In the genomic region with DNA sequence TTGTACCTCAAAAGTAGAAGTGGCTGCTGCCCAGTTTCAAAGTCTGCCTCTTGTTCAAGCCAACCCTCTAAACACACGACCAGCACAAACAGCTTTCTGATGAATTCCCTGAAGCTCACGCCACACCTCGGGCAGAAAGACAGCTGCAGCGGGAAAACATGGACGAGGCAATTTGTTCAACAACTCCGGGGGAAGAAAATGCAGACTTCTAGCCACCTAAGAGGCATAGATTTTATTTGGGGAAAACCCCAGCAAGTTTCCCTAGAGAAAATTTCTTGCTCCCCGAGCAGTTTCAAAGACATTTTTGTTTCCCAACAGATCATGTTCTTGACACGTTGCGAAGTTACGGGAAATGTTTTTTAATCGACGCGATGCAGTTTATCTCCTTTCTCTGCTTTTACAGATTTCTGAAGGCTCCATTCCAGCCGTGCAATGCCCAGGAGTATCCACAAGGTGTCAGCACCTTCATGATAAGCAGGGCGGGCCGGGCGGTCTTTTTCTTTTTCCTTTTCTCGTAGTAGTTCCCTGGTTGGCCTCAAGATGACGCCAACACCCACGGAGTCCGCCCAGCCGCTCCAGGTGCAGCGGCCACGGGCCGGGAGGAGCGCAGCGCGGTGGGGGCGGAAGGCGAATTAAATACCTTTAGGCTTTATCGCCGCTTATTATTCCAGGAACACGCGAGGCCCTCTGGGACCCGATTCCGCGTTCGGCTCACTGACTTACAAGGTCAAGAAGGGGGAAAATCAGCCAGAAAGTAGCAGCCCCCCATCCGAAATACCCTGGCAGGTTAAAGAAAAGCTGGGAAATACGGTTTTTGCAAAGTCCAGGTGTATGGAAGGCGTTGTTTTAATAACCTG, we compare ENCODE assay signal across 8 cellular contexts. TPM values are rescaled to one million over a fixed set of nuclear protein-coding genes. Genes with fewer than 3 reads are reported as not detected.
DNase-seq lines count a peak whose midpoint lies in the region; ATAC-seq and TF ChIP-seq lines count a peak whose summit lies in the region.

No MANE protein-coding gene starts in this region.

- no peak for TF ChIP-seq POLR2A in esophagus muscularis mucosa (IDR thresholded peaks at IDR 0.05; ENCODE audit: low read depth)

- peak overlapping the region; percentile 49 to 92 (median 87) for H3K27ac Mint-ChIP-seq in IgD-negative memory B cell
- H3K27ac Mint-ChIP-seq in naive thymus-derived CD4-positive, alpha-beta T cell, result peak overlapping the region in 2 of 9 donors; percentile 18 to 45
- H3K27ac Mint-ChIP-seq in stimulated activated effector memory CD8-positive, alpha-beta T cell treated with anti-CD3 and anti-CD28 coated beads, Interleukin-12 subunit alpha, Interleukin-12 subunit beta, amount 100 ng/mL, for 72 hours, result no peak overlapping the region

- POLR2A ChIA-PET in naive thymus-derived CD4-positive, alpha-beta T cell (lab: Charles Lee), result interaction anchor here (0.7 to 0.8 kb wide), 2 partner anchors 9 to 1202 kb away, joined by 3 to 4 read pairs; a partner anchor contains a TSS

- TF ChIP-seq EP300 in esophagus muscularis mucosa (IDR thresholded peaks at IDR 0.05), result no peak

- peak; percentile 100 for ATAC-seq in naive thymus-derived CD4-positive, alpha-beta T cell
- ATAC-seq in stimulated activated effector memory CD8-positive, alpha-beta T cell treated with anti-CD3 and anti-CD28 coated beads, Interleukin-12 subunit alpha, Interleukin-12 subunit beta, amount 100 ng/mL, for 72 hours, result peak; percentile 79

- no peaks in the 10 kb centered on the region for H3K36me3 Mint-ChIP-seq in IgD-negative memory B cell
- H3K36me3 Mint-ChIP-seq in naive thymus-derived CD4-positive, alpha-beta T cell, result no peaks in the 10 kb centered on the region
- peaks cover 2% of the 10 kb centered on the region for H3K36me3 Mint-ChIP-seq in stimulated activated effector memory CD8-positive, alpha-beta T cell treated with anti-CD3 and anti-CD28 coated beads, Interleukin-12 subunit alpha, Interleukin-12 subunit beta, amount 100 ng/mL, for 72 hours

- no peaks in the 10 kb centered on the region for H3K9me3 Mint-ChIP-seq in IgD-negative memory B cell
- no peaks in the 10 kb centered on the region for H3K9me3 Mint-ChIP-seq in naive thymus-derived CD4-positive, alpha-beta T cell
- no peaks in the 10 kb centered on the region for H3K9me3 Mint-ChIP-seq in stimulated activated effector memory CD8-positive, alpha-beta T cell treated with anti-CD3 and anti-CD28 coated beads, Interleukin-12 subunit alpha, Interleukin-12 subunit beta, amount 100 ng/mL, for 72 hours

- DNase-seq in AG09309 (ENCODE audit: low read depth) (no peak), GM19238 (ENCODE audit: insufficient read length, low spot score) (peak; percentile 84), OCI-M1 (lab: John Stamatoyannopoulos, UW) (peak; percentile 93), activated T-cell treated with anti-CD3 and anti-CD28 coated beads for 24 hours (ENCODE audit: low read depth) (peak; percentile 84), esophagus muscularis mucosa (ENCODE audit: extremely low spot score) (peak; percentile 97)
- DNase-seq in naive thymus-derived CD4-positive, alpha-beta T cell, result peak; percentile 57 to 85 (median 81)
- DNase-seq in stimulated activated effector memory CD8-positive, alpha-beta T cell treated with anti-CD3 and anti-CD28 coated beads, Interleukin-12 subunit alpha, Interleukin-12 subunit beta, amount 100 ng/mL, for 72 hours (ENCODE audit: low spot score in 2 of 2), result peak; percentile 81 to 92

- intact Hi-C loops in esophagus muscularis mucosa (cut with DNase I), result loop anchor here (2.0 kb wide), 2 partner anchors 499 to 715 kb away; no protein-coding TSS in a partner anchor
- intact Hi-C loops in naive thymus-derived CD4-positive, alpha-beta T cell (cut with micrococcal nuclease), result loop anchor here (1.0 to 10.0 kb wide), 14 partner anchors 8 to 1206 kb away; a partner anchor contains a TSS

- peak overlapping the region; percentile 27 to 93 (median 66) for H3K4me3 Mint-ChIP-seq in IgD-negative memory B cell
- peak overlapping the region; percentile 45 to 86 (median 72) for H3K4me3 Mint-ChIP-seq in naive thymus-derived CD4-positive, alpha-beta T cell
- H3K4me3 Mint-ChIP-seq in stimulated activated effector memory CD8-positive, alpha-beta T cell treated with anti-CD3 and anti-CD28 coated beads, Interleukin-12 subunit alpha, Interleukin-12 subunit beta, amount 100 ng/mL, for 72 hours, result peak overlapping the region; percentile 44

- H3K27ac ChIP-seq in esophagus muscularis mucosa (replicated peaks in 1 of 4), result no peak overlapping the region
- H3K27ac ChIP-seq in naive thymus-derived CD4-positive, alpha-beta T cell (ENCODE audit: low read depth, low read length), result no peak overlapping the region

- no peaks in the 10 kb centered on the region for H3K36me3 ChIP-seq in esophagus muscularis mucosa
- no peaks in the 10 kb centered on the region for H3K36me3 ChIP-seq in naive thymus-derived CD4-positive, alpha-beta T cell (ENCODE audit: control insufficient read depth in 2 of 3, insufficient read depth in 3 of 3, low read length in 3 of 3)

- H3K27me3 Mint-ChIP-seq in IgD-negative memory B cell, result peaks cover 52% of the 10 kb centered on the region
- peaks cover 40 to 48% (median 46%) of the 10 kb centered on the region in 5 donors for H3K27me3 Mint-ChIP-seq in naive thymus-derived CD4-positive, alpha-beta T cell

- H3K4me1 ChIP-seq in esophagus muscularis mucosa, result peaks cover 5 to 47% (median 33%) of the 10 kb centered on the region in 4 donors
- H3K4me1 ChIP-seq in naive thymus-derived CD4-positive, alpha-beta T cell (ENCODE audit: control insufficient read depth in 2 of 2, insufficient read depth in 2 of 2, low read length in 2 of 2), result peaks cover 8 to 12% of the 10 kb centered on the region in 2 donors

- peaks cover 6 to 11% (median 7%) of the 10 kb centered on the region in 3 donors for H3K4me1 Mint-ChIP-seq in IgD-negative memory B cell
- H3K4me1 Mint-ChIP-seq in naive thymus-derived CD4-positive, alpha-beta T cell, result peaks cover 10 to 37% (median 17%) of the 10 kb centered on the region in 7 donors
- peaks cover 8% of the 10 kb centered on the region for H3K4me1 Mint-ChIP-seq in stimulated activated effector memory CD8-positive, alpha-beta T cell treated with anti-CD3 and anti-CD28 coated beads, Interleukin-12 subunit alpha, Interleukin-12 subunit beta, amount 100 ng/mL, for 72 hours

- TF ChIP-seq CTCF in AG09309 (IDR thresholded peaks at IDR 0.05; ENCODE audit: control insufficient read depth, insufficient read depth, low read depth, low read length, missing control alignments), result peak; percentile 100
- peak in 2 of 3 experiments; percentile 100 for TF ChIP-seq CTCF in esophagus muscularis mucosa (IDR thresholded peaks at IDR 0.05)

- CTCF ChIA-PET in naive thymus-derived CD4-positive, alpha-beta T cell (lab: Charles Lee), result interaction anchor here (0.6 to 1.4 kb wide), 4 partner anchors 11 to 1202 kb away, joined by 3 read pairs; a partner anchor contains a TSS

- peaks cover 0 to 95% (median 41%) of the 10 kb centered on the region in 4 donors for H3K27me3 ChIP-seq in esophagus muscularis mucosa
- peaks cover 14 to 20% of the 10 kb centered on the region in 2 donors for H3K27me3 ChIP-seq in naive thymus-derived CD4-positive, alpha-beta T cell (ENCODE audit: control insufficient read depth in 2 of 2, insufficient read depth in 2 of 2, low read length in 2 of 2)

- 2% methylated on average over 41 of the region's 41 CpGs for WGBS in esophagus muscularis mucosa

- H3K4me3 ChIP-seq in AG09309 (ENCODE audit: control insufficient read depth, low read depth, low read length) (peak overlapping the region; percentile 19), esophagus muscularis mucosa (peak overlapping the region; percentile 6 to 36 (median 12))
- no peak overlapping the region for H3K4me3 ChIP-seq in naive thymus-derived CD4-positive, alpha-beta T cell (ENCODE audit: low read length)

- H3K9me3 ChIP-seq in esophagus muscularis mucosa, result no peaks in the 10 kb centered on the region
- no peaks in the 10 kb centered on the region for H3K9me3 ChIP-seq in naive thymus-derived CD4-positive, alpha-beta T cell (ENCODE audit: control insufficient read depth in 2 of 3, low read length in 3 of 3)

RNA-seq across cellular contexts. Expression of a gene that starts 2.9 kb away (rescaled TPM):
- not detected for polyA plus RNA-seq in IgD-negative memory B cell
- total RNA-seq in esophagus muscularis mucosa, result 1 to 10 TPM in 2 of 4 donors, under 1 TPM in 2; 0.71 to 1.7 (median 1.1) TPM
- total RNA-seq in naive thymus-derived CD4-positive, alpha-beta T cell, result not detected
- polyA plus RNA-seq in naive thymus-derived CD4-positive, alpha-beta T cell, result not detected

RNA-seq across cellular contexts. Expression of a gene that starts 8.7 kb away (rescaled TPM):
- 19.1 TPM for polyA plus RNA-seq in IgD-negative memory B cell
- total RNA-seq in esophagus muscularis mucosa, result 10 to 100 TPM; 10.1 to 17.9 (median 15.5) TPM
- total RNA-seq in naive thymus-derived CD4-positive, alpha-beta T cell, result 10 to 100 TPM; 17.6 to 46.7 (median 29.9) TPM
- polyA plus RNA-seq in naive thymus-derived CD4-positive, alpha-beta T cell, result 10 to 100 TPM; 16.7 to 28.1 TPM

RNA-seq across cellular contexts. Expression of a gene that starts 14.6 kb away (rescaled TPM):
- not detected for polyA plus RNA-seq in IgD-negative memory B cell
- under 1 TPM; 0.52 to 0.83 (median 0.69) TPM for total RNA-seq in esophagus muscularis mucosa
- not detected for total RNA-seq in naive thymus-derived CD4-positive, alpha-beta T cell
- not detected for polyA plus RNA-seq in naive thymus-derived CD4-positive, alpha-beta T cell

RNA-seq across cellular contexts. Expression of a gene that starts 53.4 kb away (rescaled TPM):
- polyA plus RNA-seq in IgD-negative memory B cell, result not detected
- total RNA-seq in esophagus muscularis mucosa, result 10 to 100 TPM; 40.7 to 94.5 (median 69.3) TPM
- not detected for total RNA-seq in naive thymus-derived CD4-positive, alpha-beta T cell
- polyA plus RNA-seq in naive thymus-derived CD4-positive, alpha-beta T cell, result not detected
